ENCODE assay signal across 1 cellular context in the genomic region with DNA sequence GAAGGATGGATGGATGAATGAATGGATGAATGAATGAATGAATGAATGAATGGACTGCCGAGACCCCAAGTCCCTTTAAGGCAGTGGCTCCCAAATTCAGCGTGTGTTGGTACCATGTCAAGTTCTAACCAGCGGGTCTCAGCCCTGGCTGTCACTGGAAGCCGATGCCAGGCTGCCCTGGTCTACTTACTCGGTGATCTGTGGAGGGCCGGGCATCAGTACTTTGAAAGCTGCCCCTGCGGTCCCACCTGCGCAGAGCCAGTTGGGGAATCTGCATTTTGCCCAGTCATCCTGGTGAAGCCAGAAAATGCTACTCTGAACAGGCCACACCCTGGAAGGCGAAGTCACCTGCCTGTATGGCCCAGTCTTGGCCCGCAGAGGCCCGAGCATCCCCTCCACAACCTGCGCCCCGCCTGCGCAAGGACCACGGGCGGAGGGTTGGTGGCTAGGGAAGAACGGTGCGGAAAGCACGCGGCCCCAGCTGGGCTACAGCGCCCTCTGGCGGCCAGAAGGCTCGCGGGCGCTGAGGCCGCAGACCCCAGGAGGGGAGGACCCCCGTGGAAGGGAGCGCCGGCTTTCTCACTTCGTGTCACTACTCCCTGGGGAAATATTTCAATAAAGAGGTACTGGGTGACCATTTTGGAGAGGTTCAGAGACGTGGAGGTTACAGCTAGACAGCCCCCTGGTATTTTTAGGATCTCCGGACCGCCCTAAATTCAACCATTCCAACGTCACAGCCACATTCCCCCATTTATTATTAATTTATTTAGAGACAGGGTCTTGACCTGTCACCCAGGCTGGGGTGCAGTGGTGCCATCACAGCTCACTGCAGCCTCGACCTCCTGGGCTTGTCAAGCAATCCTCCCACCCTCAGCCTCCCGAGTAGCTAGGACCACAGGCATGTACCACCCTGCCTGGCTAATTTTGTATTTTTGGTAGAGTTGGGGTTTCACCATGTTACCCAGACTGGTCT.
TF ChIP-seq lines count a peak whose summit lies in the region.

No MANE protein-coding gene starts in this region.

TF ChIP-seq in K562, 482 proteins besides CTCF, POLR2A, EP300 and RAD21 (continued from another document and continues in another):
- TF ChIP-seq, protein P1, sequence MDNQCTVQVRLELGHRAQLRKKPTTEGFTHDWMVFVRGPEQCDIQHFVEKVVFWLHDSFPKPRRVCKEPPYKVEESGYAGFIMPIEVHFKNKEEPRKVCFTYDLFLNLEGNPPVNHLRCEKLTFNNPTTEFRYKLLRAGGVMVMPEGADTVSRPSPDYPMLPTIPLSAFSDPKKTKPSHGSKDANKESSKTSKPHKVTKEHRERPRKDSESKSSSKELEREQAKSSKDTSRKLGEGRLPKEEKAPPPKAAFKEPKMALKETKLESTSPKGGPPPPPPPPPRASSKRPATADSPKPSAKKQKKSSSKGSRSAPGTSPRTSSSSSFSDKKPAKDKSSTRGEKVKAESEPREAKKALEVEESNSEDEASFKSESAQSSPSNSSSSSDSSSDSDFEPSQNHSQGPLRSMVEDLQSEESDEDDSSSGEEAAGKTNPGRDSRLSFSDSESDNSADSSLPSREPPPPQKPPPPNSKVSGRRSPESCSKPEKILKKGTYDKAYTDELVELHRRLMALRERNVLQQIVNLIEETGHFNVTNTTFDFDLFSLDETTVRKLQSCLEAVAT (IDR thresholded peaks at IDR 0.05): no peak
- TF ChIP-seq CBX1 (IDR thresholded peaks at IDR 0.05; ENCODE audit: low read depth) (no peak), ZNF830 (CRISPR knock-in tag; IDR thresholded peaks at IDR 0.05) (no peak), RAD51 (IDR thresholded peaks at IDR 0.05; ENCODE audit: borderline replicate concordance, low read depth) (no peak), RFX1 (IDR thresholded peaks at IDR 0.05) (no peak), NFXL1 (CRISPR knock-in tag; IDR thresholded peaks at IDR 0.05) (no peak), CEBPZ (IDR thresholded peaks at IDR 0.05; ENCODE audit: borderline replicate concordance, low read depth, low read length) (no peak), ZMIZ1 (IDR thresholded peaks at IDR 0.05; ENCODE audit: low read depth in 2 of 2, low read length in 2 of 2) (no peak), CLOCK (CRISPR knock-in tag; IDR thresholded peaks at IDR 0.05; ENCODE audit: borderline replicate concordance) (no peak), BRCA1 (IDR thresholded peaks at IDR 0.05) (no peak), BRCA1 (CRISPR knock-in tag; IDR thresholded peaks at IDR 0.05) (no peak), ERF (CRISPR knock-in tag; IDR thresholded peaks at IDR 0.05) (no peak), SRSF1 (IDR thresholded peaks at IDR 0.05; ENCODE audit: low read depth, low read length) (no peak), ID3 (CRISPR knock-in tag; IDR thresholded peaks at IDR 0.05) (no peak), ID3 (tag; IDR thresholded peaks at IDR 0.05) (no peak), ZNF740 (CRISPR knock-in tag; IDR thresholded peaks at IDR 0.05) (no peak), ZNF740 (tag; IDR thresholded peaks at IDR 0.05) (no peak), ZNF79 (CRISPR knock-in tag; IDR thresholded peaks at IDR 0.05; ENCODE audit: low read depth) (no peak), EGR1 (conservative IDR thresholded peaks at IDR 0.05) (no peak), HCFC1 (IDR thresholded peaks at IDR 0.05; ENCODE audit: low read depth, low read length) (no peak), FOXA1 (IDR thresholded peaks at IDR 0.05; ENCODE audit: borderline replicate concordance) (no peak), ZNF232 (CRISPR knock-in tag; IDR thresholded peaks at IDR 0.05) (no peak), ZNF124 (CRISPR knock-in tag; IDR thresholded peaks at IDR 0.05) (no peak), KDM2B (CRISPR knock-in tag; IDR thresholded peaks at IDR 0.05) (no peak), NONO (IDR thresholded peaks at IDR 0.05; ENCODE audit: low read depth in 2 of 2, low read length in 1 of 2) (no peak), CHCHD3 (CRISPR knock-in tag; IDR thresholded peaks at IDR 0.05) (no peak), ZNF696 (CRISPR knock-in tag; conservative IDR thresholded peaks at IDR 0.05) (no peak), STAG1 (CRISPR knock-in tag; IDR thresholded peaks at IDR 0.05; ENCODE audit: borderline replicate concordance) (peak; percentile 59; the same call in 1 of the 2 replicates), KLF6 (CRISPR knock-in tag; IDR thresholded peaks at IDR 0.05; ENCODE audit: borderline replicate concordance) (no peak), SMAD3 (CRISPR knock-in tag; conservative IDR thresholded peaks at IDR 0.05) (no peak), IFI16 (CRISPR knock-in tag; IDR thresholded peaks at IDR 0.05) (no peak), SAFB2 (IDR thresholded peaks at IDR 0.05; ENCODE audit: borderline replicate concordance, low read depth, low read length, severe bottlenecking) (no peak), E2F3 (CRISPR knock-in tag; IDR thresholded peaks at IDR 0.05) (no peak), HDAC1 (IDR thresholded peaks at IDR 0.05) (peak in 1 of 2 experiments; percentile 27; a peak in 1 of 4 replicates), HDGF (IDR thresholded peaks at IDR 0.05) (no peak), CCNT2 (IDR thresholded peaks at IDR 0.05; ENCODE audit: borderline replicate concordance, extremely low read depth, insufficient read length, low read depth, low read length) (no peak), TEAD1 (CRISPR knock-in tag; IDR thresholded peaks at IDR 0.05) (peak in 1 of 2 experiments; percentile 65; a peak in 1 of 4 replicates)
- TF ChIP-seq, protein P2, sequence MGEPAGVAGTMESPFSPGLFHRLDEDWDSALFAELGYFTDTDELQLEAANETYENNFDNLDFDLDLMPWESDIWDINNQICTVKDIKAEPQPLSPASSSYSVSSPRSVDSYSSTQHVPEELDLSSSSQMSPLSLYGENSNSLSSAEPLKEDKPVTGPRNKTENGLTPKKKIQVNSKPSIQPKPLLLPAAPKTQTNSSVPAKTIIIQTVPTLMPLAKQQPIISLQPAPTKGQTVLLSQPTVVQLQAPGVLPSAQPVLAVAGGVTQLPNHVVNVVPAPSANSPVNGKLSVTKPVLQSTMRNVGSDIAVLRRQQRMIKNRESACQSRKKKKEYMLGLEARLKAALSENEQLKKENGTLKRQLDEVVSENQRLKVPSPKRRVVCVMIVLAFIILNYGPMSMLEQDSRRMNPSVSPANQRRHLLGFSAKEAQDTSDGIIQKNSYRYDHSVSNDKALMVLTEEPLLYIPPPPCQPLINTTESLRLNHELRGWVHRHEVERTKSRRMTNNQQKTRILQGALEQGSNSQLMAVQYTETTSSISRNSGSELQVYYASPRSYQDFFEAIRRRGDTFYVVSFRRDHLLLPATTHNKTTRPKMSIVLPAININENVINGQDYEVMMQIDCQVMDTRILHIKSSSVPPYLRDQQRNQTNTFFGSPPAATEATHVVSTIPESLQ (CRISPR knock-in tag; IDR thresholded peaks at IDR 0.05): no peak
- TF ChIP-seq, protein P3, sequence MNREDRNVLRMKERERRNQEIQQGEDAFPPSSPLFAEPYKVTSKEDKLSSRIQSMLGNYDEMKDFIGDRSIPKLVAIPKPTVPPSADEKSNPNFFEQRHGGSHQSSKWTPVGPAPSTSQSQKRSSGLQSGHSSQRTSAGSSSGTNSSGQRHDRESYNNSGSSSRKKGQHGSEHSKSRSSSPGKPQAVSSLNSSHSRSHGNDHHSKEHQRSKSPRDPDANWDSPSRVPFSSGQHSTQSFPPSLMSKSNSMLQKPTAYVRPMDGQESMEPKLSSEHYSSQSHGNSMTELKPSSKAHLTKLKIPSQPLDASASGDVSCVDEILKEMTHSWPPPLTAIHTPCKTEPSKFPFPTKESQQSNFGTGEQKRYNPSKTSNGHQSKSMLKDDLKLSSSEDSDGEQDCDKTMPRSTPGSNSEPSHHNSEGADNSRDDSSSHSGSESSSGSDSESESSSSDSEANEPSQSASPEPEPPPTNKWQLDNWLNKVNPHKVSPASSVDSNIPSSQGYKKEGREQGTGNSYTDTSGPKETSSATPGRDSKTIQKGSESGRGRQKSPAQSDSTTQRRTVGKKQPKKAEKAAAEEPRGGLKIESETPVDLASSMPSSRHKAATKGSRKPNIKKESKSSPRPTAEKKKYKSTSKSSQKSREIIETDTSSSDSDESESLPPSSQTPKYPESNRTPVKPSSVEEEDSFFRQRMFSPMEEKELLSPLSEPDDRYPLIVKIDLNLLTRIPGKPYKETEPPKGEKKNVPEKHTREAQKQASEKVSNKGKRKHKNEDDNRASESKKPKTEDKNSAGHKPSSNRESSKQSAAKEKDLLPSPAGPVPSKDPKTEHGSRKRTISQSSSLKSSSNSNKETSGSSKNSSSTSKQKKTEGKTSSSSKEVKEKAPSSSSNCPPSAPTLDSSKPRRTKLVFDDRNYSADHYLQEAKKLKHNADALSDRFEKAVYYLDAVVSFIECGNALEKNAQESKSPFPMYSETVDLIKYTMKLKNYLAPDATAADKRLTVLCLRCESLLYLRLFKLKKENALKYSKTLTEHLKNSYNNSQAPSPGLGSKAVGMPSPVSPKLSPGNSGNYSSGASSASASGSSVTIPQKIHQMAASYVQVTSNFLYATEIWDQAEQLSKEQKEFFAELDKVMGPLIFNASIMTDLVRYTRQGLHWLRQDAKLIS (CRISPR knock-in tag; IDR thresholded peaks at IDR 0.05): no peak
